9 cellular contexts compared by ENCODE assay signal in the genomic region with DNA sequence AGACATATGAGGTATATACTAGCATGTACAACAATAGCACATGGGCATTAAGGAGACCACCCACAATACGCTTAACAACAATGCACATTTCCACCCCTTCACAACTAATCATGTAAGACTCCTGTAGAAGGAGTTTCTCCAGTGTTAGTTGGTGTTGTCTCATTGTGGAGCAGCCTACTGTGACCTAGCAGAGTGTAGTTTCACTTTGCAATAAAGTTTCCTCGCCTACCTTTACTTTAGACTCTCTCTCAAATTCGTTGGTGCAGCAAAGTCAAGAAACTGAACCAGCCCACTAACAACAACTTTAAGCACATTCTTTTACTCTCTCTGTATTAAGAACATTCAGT.
A peak's percentile ranks its signal among the peaks of the same experiment; 100 is the strongest.
DNase-seq lines count a peak whose midpoint lies in the region; ATAC-seq and TF ChIP-seq lines count a peak whose summit lies in the region.
"Had no signal": no experiment of that assay in that cellular context is flagged by ENCODE, and none has a peak within 500 bp of the region (broad histone marks: within the 10 kb centered on the region; RNA-seq: fewer than 3 reads in every experiment).

No MANE protein-coding gene starts in this region.

- no peaks in the 10 kb centered on the region for H3K27me3 ChIP-seq in BE2C
- no peaks in the 10 kb centered on the region for H3K27me3 ChIP-seq in tibial nerve

- H3K27me3 Mint-ChIP-seq in activated naive CD8-positive, alpha-beta T cell treated with anti-CD3 and anti-CD28 coated beads, Interleukin-2, amount 50 U/mL, for 24 hours, result peaks cover 2% of the 10 kb centered on the region

- H3K4me1 ChIP-seq in BE2C, result no peaks in the 10 kb centered on the region
- H3K4me1 ChIP-seq in tibial nerve, result no peaks in the 10 kb centered on the region

- ATAC-seq in GM18511 (IDR thresholded peaks at IDR 0.05; ENCODE audit: unreplicated experiment) (peak; percentile 69), GM19468 (IDR thresholded peaks at IDR 0.05; ENCODE audit: extremely low read depth, unreplicated experiment) (peak; percentile 33), HG03139 (IDR thresholded peaks at IDR 0.05; ENCODE audit: unreplicated experiment) (peak; percentile 56)
- peak; percentile 76 for ATAC-seq in activated naive CD8-positive, alpha-beta T cell treated with anti-CD3 and anti-CD28 coated beads, Interleukin-2, amount 50 U/mL, for 24 hours

- TF ChIP-seq POLR2A in tibial nerve (IDR thresholded peaks at IDR 0.05), result no peak

- H3K9me3 Mint-ChIP-seq in activated naive CD8-positive, alpha-beta T cell treated with anti-CD3 and anti-CD28 coated beads, Interleukin-2, amount 50 U/mL, for 24 hours, result peaks cover 4% of the 10 kb centered on the region

- H3K4me3 Mint-ChIP-seq in activated naive CD8-positive, alpha-beta T cell treated with anti-CD3 and anti-CD28 coated beads, Interleukin-2, amount 50 U/mL, for 24 hours, result peak overlapping the region; percentile 74

- H3K4me3 ChIP-seq in BE2C (ENCODE audit: low read depth, low read length) (no peak overlapping the region), tibial nerve (no peak overlapping the region)

- H3K27ac ChIP-seq in substantia nigra (ENCODE audit: low read depth, low read length, poor library complexity, severe bottlenecking) (no peak overlapping the region), tibial nerve (no peak overlapping the region)

- H3K4me1 Mint-ChIP-seq in activated naive CD8-positive, alpha-beta T cell treated with anti-CD3 and anti-CD28 coated beads, Interleukin-2, amount 50 U/mL, for 24 hours, result peaks cover 54% of the 10 kb centered on the region

- no peak for DNase-seq in activated naive CD8-positive, alpha-beta T cell treated with anti-CD3 and anti-CD28 coated beads, Interleukin-2, amount 50 U/mL, for 24 hours
- DNase-seq in NCI-H82 (lab: John Stamatoyannopoulos, UW) (no peak), BE2C (no peak), substantia nigra (lab: John Stamatoyannopoulos, UW) (no peak), tibial nerve (ENCODE audit: low spot score in 2 of 2) (no peak)
- DNase-seq: nucleus accumbens had no signal

- H3K36me3 Mint-ChIP-seq in activated naive CD8-positive, alpha-beta T cell treated with anti-CD3 and anti-CD28 coated beads, Interleukin-2, amount 50 U/mL, for 24 hours (ENCODE audit: low read depth), result peaks cover 4% of the 10 kb centered on the region

- H3K27ac Mint-ChIP-seq in activated naive CD8-positive, alpha-beta T cell treated with anti-CD3 and anti-CD28 coated beads, Interleukin-2, amount 50 U/mL, for 24 hours, result peak overlapping the region; percentile 95

- H3K9me3 ChIP-seq in BE2C, result no peaks in the 10 kb centered on the region
- H3K9me3 ChIP-seq in tibial nerve, result no peaks in the 10 kb centered on the region

- no peak for TF ChIP-seq EP300 in tibial nerve (IDR thresholded peaks at IDR 0.05)

- no peak for TF ChIP-seq CTCF in BE2C (IDR thresholded peaks at IDR 0.05; ENCODE audit: low read depth, low read length)
- no peak for TF ChIP-seq CTCF in tibial nerve (IDR thresholded peaks at IDR 0.05)

- WGBS in tibial nerve, 2 donors, result 25 to 28% methylated on average over 3 of the region's 3 CpGs

- H3K36me3 ChIP-seq in BE2C (no peaks in the 10 kb centered on the region), tibial nerve (no peaks in the 10 kb centered on the region)
